In the genomic region with DNA sequence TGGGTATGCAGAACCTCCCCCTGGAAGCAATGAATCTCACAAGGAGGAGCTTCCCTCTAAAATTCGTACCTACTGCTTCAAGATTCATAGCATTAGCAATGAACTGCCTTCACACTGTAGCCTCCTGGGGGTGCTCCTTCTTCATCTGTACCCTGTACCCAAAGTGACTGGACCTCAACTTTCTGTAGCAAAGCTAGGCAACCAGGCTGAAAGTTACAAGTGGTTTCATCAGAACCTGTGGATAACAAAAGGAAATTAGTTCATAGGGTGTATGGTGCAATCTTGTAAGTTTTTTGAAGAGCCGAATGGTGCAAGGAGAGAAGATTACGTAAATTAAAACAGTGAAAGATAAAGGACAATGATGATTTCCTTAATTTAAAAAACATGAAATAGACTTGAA, we compare ENCODE assay signal across 1 cellular context.
TF ChIP-seq lines count a peak whose summit lies in the region.

No MANE protein-coding gene starts in this region.

TF ChIP-seq in H1, 55 proteins besides CTCF, POLR2A, EP300 and RAD21:
- TF ChIP-seq CHD1 (IDR thresholded peaks at IDR 0.05; ENCODE audit: low read depth, low read length): no peak
- TF ChIP-seq, protein P1, sequence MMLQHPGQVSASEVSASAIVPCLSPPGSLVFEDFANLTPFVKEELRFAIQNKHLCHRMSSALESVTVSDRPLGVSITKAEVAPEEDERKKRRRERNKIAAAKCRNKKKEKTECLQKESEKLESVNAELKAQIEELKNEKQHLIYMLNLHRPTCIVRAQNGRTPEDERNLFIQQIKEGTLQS (IDR thresholded peaks at IDR 0.05; ENCODE audit: insufficient read depth, low read depth, low read length): no peak
- no peak for TF ChIP-seq SP2 (IDR thresholded peaks at IDR 0.05; ENCODE audit: low read length)
- no peak for TF ChIP-seq SIRT6 (IDR thresholded peaks at IDR 0.05; ENCODE audit: low read length)
- TF ChIP-seq CBX5 (IDR thresholded peaks at IDR 0.05; ENCODE audit: low read depth, low read length): no peak
- TF ChIP-seq SIX5 (IDR thresholded peaks at IDR 0.05; ENCODE audit: low read depth, low read length): no peak
- no peak for TF ChIP-seq YY1 (IDR thresholded peaks at IDR 0.05; ENCODE audit: low read depth, low read length)
- no peak for TF ChIP-seq POLR2AphosphoS5 (IDR thresholded peaks at IDR 0.05; ENCODE audit: low read depth, low read length)
- no peak for TF ChIP-seq HDAC2 (IDR thresholded peaks at IDR 0.05; ENCODE audit: borderline replicate concordance in 1 of 2, low read depth in 2 of 2, low read length in 2 of 2)
- no peak for TF ChIP-seq TCF12 (IDR thresholded peaks at IDR 0.05; ENCODE audit: low read depth, low read length)
- TF ChIP-seq, protein P2, sequence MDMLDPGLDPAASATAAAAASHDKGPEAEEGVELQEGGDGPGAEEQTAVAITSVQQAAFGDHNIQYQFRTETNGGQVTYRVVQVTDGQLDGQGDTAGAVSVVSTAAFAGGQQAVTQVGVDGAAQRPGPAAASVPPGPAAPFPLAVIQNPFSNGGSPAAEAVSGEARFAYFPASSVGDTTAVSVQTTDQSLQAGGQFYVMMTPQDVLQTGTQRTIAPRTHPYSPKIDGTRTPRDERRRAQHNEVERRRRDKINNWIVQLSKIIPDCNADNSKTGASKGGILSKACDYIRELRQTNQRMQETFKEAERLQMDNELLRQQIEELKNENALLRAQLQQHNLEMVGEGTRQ (IDR thresholded peaks at IDR 0.05; ENCODE audit: low read length): no peak
- TF ChIP-seq, protein P3, sequence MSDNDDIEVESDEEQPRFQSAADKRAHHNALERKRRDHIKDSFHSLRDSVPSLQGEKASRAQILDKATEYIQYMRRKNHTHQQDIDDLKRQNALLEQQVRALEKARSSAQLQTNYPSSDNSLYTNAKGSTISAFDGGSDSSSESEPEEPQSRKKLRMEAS (IDR thresholded peaks at IDR 0.05): no peak
- TF ChIP-seq GABPA (IDR thresholded peaks at IDR 0.05; ENCODE audit: borderline replicate concordance, insufficient read depth, low read length): no peak
- TF ChIP-seq KDM4A (IDR thresholded peaks at IDR 0.05; ENCODE audit: low read depth, low read length, severe bottlenecking): no peak
- TF ChIP-seq RXRA (IDR thresholded peaks at IDR 0.05; ENCODE audit: insufficient read depth, low read depth, low read length): no peak
